ENCODE assay signal across 1 cellular context in genomic region chr5:42811591-42812392, GRCh38.
TF ChIP-seq lines count a peak whose summit lies in the region.

Gene SELENOP (minus strand): TSS chr5:42811892. CDS start chr5:42808353, 3,539 bp downstream.

TF ChIP-seq in HepG2, 621 proteins besides CTCF, POLR2A, EP300 and RAD21 (continued from another document and continues in another):
- TF ChIP-seq MLX (CRISPR knock-in tag; IDR thresholded peaks at IDR 0.05) (peak; percentile 45; the same call in 1 of the 2 replicates), RXRA (CRISPR knock-in tag; IDR thresholded peaks at IDR 0.05) (peak; percentile 52; the same call in 1 of the 2 replicates), MTA3 (CRISPR knock-in tag; IDR thresholded peaks at IDR 0.05) (no peak), ZNF414 (CRISPR knock-in tag; IDR thresholded peaks at IDR 0.05) (no peak), ZNF704 (CRISPR knock-in tag; IDR thresholded peaks at IDR 0.05; ENCODE audit: borderline replicate concordance) (no peak), XBP1 (CRISPR knock-in tag; IDR thresholded peaks at IDR 0.05) (peak; percentile 62; the same call in 1 of the 2 replicates), ZSCAN22 (CRISPR knock-in tag; IDR thresholded peaks at IDR 0.05) (peak; percentile 30; the same call in 1 of the 2 replicates), ZNF547 (CRISPR knock-in tag; IDR thresholded peaks at IDR 0.05) (no peak), ATAD3A (CRISPR knock-in tag; IDR thresholded peaks at IDR 0.05) (no peak), NCOA2 (CRISPR knock-in tag; IDR thresholded peaks at IDR 0.05) (peak; percentile 93), ZBTB10 (CRISPR knock-in tag; IDR thresholded peaks at IDR 0.05; ENCODE audit: borderline replicate concordance) (peak; percentile 70; the same call in 1 of the 2 replicates), KLF15 (CRISPR knock-in tag; IDR thresholded peaks at IDR 0.05; ENCODE audit: borderline replicate concordance) (no peak), CHCHD3 (CRISPR knock-in tag; IDR thresholded peaks at IDR 0.05) (no peak), MXD3 (CRISPR knock-in tag; IDR thresholded peaks at IDR 0.05) (no peak), ZNF207 (IDR thresholded peaks at IDR 0.05; ENCODE audit: borderline replicate concordance) (no peak), REST (IDR thresholded peaks at IDR 0.05; ENCODE audit: borderline replicate concordance in 1 of 2, low read depth in 1 of 2, low read length in 2 of 2) (peak in 1 of 2 experiments; percentile 85; a peak in 1 of 4 replicates), HOXA3 (CRISPR knock-in tag; IDR thresholded peaks at IDR 0.05) (peak; percentile 78), ZNF281 (CRISPR knock-in tag; IDR thresholded peaks at IDR 0.05; ENCODE audit: borderline replicate concordance) (peak; percentile 75), ZNF674 (CRISPR knock-in tag; IDR thresholded peaks at IDR 0.05; ENCODE audit: low read depth) (no peak), POGK (CRISPR knock-in tag; conservative IDR thresholded peaks at IDR 0.05) (peak; percentile 24; the same call in 1 of the 2 replicates), KLF16 (CRISPR knock-in tag; IDR thresholded peaks at IDR 0.05) (peak in 1 of 2 experiments; percentile 86; a peak in 2 of 4 replicates), ZNF570 (CRISPR knock-in tag; IDR thresholded peaks at IDR 0.05; ENCODE audit: borderline replicate concordance) (no peak), ZNF720 (CRISPR knock-in tag; IDR thresholded peaks at IDR 0.05) (no peak), SCMH1 (CRISPR knock-in tag; IDR thresholded peaks at IDR 0.05; ENCODE audit: borderline replicate concordance) (no peak), RFX5 (IDR thresholded peaks at IDR 0.05; ENCODE audit: low read depth, low read length) (no peak; the same call in 1 of the 2 replicates), ZNF335 (CRISPR knock-in tag; IDR thresholded peaks at IDR 0.05) (peak; percentile 81; the same call in 1 of the 2 replicates), MAFK (conservative IDR thresholded peaks at IDR 0.05 in 1 of 2, IDR thresholded peaks at IDR 0.05 in 1 of 2; ENCODE audit: low read length in 2 of 2) (peak; percentile 100), GABPB1 (CRISPR knock-in tag; IDR thresholded peaks at IDR 0.05) (no peak), GFI1 (CRISPR knock-in tag; IDR thresholded peaks at IDR 0.05; ENCODE audit: borderline replicate concordance) (peak; percentile 80), DR1 (CRISPR knock-in tag; IDR thresholded peaks at IDR 0.05) (peak; percentile 95), SAP130 (CRISPR knock-in tag; IDR thresholded peaks at IDR 0.05; ENCODE audit: low read depth) (peak; percentile 98), ZNF44 (CRISPR knock-in tag; IDR thresholded peaks at IDR 0.05) (peak; percentile 62; the same call in 1 of the 2 replicates), ETV5 (CRISPR knock-in tag; IDR thresholded peaks at IDR 0.05; ENCODE audit: borderline replicate concordance) (peak; percentile 65; the same call in 1 of the 2 replicates), SALL1 (CRISPR knock-in tag; IDR thresholded peaks at IDR 0.05) (peak; percentile 83; the same call in 1 of the 2 replicates), ZNF143 (CRISPR knock-in tag; IDR thresholded peaks at IDR 0.05) (no peak), IRX3 (CRISPR knock-in tag; IDR thresholded peaks at IDR 0.05; ENCODE audit: borderline replicate concordance, low read depth) (peak; percentile 34; the same call in 1 of the 2 replicates), ZNF275 (CRISPR knock-in tag; IDR thresholded peaks at IDR 0.05; ENCODE audit: borderline replicate concordance) (peak; percentile 50; the same call in 1 of the 2 replicates)
